Comparison of ENCODE assay signal across 12 cellular contexts in the genomic region with DNA sequence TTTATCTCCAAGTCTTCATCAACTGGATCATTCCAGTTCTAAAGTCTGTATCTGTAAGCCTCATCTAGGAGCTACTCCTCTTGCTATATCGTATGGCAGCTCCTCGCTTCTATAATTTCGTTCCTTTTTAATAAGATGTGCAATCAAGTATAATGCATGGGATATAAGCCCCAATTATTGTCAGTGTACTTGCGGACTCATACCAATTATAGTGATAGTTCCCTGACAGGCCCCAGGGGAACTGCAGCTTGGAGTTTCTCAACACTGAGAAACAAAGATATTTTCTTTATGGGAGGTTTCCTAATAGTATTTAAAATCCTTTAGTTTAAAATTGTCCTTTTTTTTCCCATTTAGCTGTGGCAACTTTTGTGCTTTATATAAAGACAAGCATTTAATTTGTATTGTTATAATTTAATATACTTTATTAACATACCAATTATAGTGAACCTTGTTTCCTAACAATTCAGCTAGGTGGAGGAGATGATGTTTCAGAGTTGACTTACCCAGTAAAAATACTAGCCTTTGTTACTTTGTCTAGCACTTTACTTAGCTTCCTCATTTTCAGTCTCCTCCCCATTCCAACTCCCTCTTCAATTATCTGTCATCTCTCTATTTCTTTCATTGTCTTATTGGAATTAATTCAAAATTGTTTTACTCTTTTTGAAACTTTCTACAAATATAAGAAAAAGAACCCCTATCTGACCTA. TPM values are rescaled to one million over a fixed set of nuclear protein-coding genes. Genes with fewer than 3 reads are reported as not detected.
DNase-seq lines count a peak whose midpoint lies in the region; ATAC-seq and TF ChIP-seq lines count a peak whose summit lies in the region.
"Had no signal": no experiment of that assay in that cellular context is flagged by ENCODE, and none has a peak within 500 bp of the region (broad histone marks: within the 10 kb centered on the region; RNA-seq: fewer than 3 reads in every experiment).

No MANE protein-coding gene starts in this region.

- H3K27me3 ChIP-seq in ACC112 (ENCODE audit: insufficient read depth, low read length) (no peaks in the 10 kb centered on the region), GM23248 (replicated peaks; ENCODE audit: insufficient read depth) (no peaks in the 10 kb centered on the region)
- H3K27me3 ChIP-seq: adrenal gland had no signal

- H3K27ac ChIP-seq in ACC112 (ENCODE audit: low read depth, low read length) (no peak overlapping the region), GM23248 (no peak overlapping the region)
- H3K27ac ChIP-seq: adrenal gland, WERI-Rb-1 had no signal

- no peaks in the 10 kb centered on the region for H3K27me3 Mint-ChIP-seq in chondrocyte (ENCODE audit: low read depth)

- DNase-seq in GM23248 (no peak), SIG-M5 (lab: John Stamatoyannopoulos, UW) (peak; percentile 40), chondrocyte (ENCODE audit: low spot score) (no peak), NCI-H1092 treated with DMSO at 0.1 percent for 48 hours (lab: John Stamatoyannopoulos, UW) (no peak), glomerular visceral epithelial cell (ENCODE audit: extremely low spot score) (no peak), Right ventricle myocardium superior (no peak), iPS-NIHi11 (ENCODE audit: low spot score) (no peak)
- DNase-seq: adrenal gland, NCI-H1694 treated with DMSO at 0.1 percent for 48 hours, WERI-Rb-1 had no signal

- peaks cover 6% of the 10 kb centered on the region for H3K4me1 Mint-ChIP-seq in chondrocyte (ENCODE audit: low read depth)

- peaks cover 6% of the 10 kb centered on the region for H3K4me1 ChIP-seq in ACC112 (ENCODE audit: control insufficient read depth, insufficient read depth, low read length, unreplicated experiment)
- H3K4me1 ChIP-seq in GM23248 (ENCODE audit: insufficient read depth), result 0 out of 2 replicates have a peak, but pooled peaks cover 5% of the 10 kb centered on the region
- H3K4me1 ChIP-seq: adrenal gland had no signal

- no peak overlapping the region for H3K4me2 ChIP-seq in GM23248 (ENCODE audit: unreplicated experiment)

- in situ Hi-C loops in GM23248 (cut with MboI), result no loop called here

- H3K36me3 Mint-ChIP-seq in chondrocyte (ENCODE audit: low read depth), result no peaks in the 10 kb centered on the region

- peak overlapping the region; percentile 68 for H2AFZ ChIP-seq in ACC112 (ENCODE audit: low read length, unreplicated experiment)
- peak overlapping the region; percentile 71 for H2AFZ ChIP-seq in GM23248

- H3K9me3 Mint-ChIP-seq in chondrocyte (ENCODE audit: low read depth), result no peaks in the 10 kb centered on the region
- H3K9me3 Mint-ChIP-seq: dendritic cell treated with granulocyte-macrophage colony-stimulating factor and Interleukin-4, amounts not matched to agents 40 ng/mL and 50 ng/mL, for 4 days had no signal

- no peaks in the 10 kb centered on the region for H3K36me3 ChIP-seq in ACC112 (ENCODE audit: insufficient read depth, low read length)
- H3K36me3 ChIP-seq in GM23248 (ENCODE audit: low read depth), result no peaks in the 10 kb centered on the region
- H3K36me3 ChIP-seq: adrenal gland, WERI-Rb-1 had no signal

- H3K4me3 Mint-ChIP-seq in chondrocyte (ENCODE audit: unreplicated experiment), result no peak overlapping the region
- H3K4me3 Mint-ChIP-seq: dendritic cell treated with granulocyte-macrophage colony-stimulating factor and Interleukin-4, amounts not matched to agents 40 ng/mL and 50 ng/mL, for 4 days had no signal

- H3K9ac ChIP-seq in GM23248, result no peak overlapping the region

- ATAC-seq in Right ventricle myocardium superior (ENCODE audit: poor library complexity), result no peak

- no peaks in the 10 kb centered on the region for H3K9me2 ChIP-seq in GM23248 (ENCODE audit: insufficient read depth)

- H3K27ac Mint-ChIP-seq in chondrocyte (ENCODE audit: unreplicated experiment), result peak overlapping the region; percentile 38
- H3K27ac Mint-ChIP-seq: dendritic cell treated with granulocyte-macrophage colony-stimulating factor and Interleukin-4, amounts not matched to agents 40 ng/mL and 50 ng/mL, for 4 days had no signal

- H3K4me3 ChIP-seq in ACC112 (ENCODE audit: low read depth, low read length), result no peak overlapping the region
- no peak overlapping the region for H3K4me3 ChIP-seq in GM23248
- H3K4me3 ChIP-seq: adrenal gland had no signal

- no peaks in the 10 kb centered on the region for H4K20me1 ChIP-seq in GM23248 (ENCODE audit: insufficient read depth)

- WGBS in GM23248 (ENCODE audit: low coverage in 1 of 2, low lambda C conversion rate in 2 of 2, missing lambda C conversion rate in 2 of 2), 2 experiments, result 97 to 99% methylated on average over 4 of the region's 4 CpGs

- no peaks in the 10 kb centered on the region for H3F3A ChIP-seq in GM23248 (ENCODE audit: insufficient read depth)

- intact Hi-C loops in Right ventricle myocardium superior (cut with DNase I), result no loop called here

- no peak for TF ChIP-seq CTCF in chondrocyte (IDR thresholded peaks at IDR 0.05)

- H3K79me2 ChIP-seq in ACC112 (ENCODE audit: control insufficient read depth, insufficient read depth, low read length, unreplicated experiment) (no peaks in the 10 kb centered on the region), GM23248 (ENCODE audit: insufficient read depth) (no peaks in the 10 kb centered on the region)

- H3K9me3 ChIP-seq in GM23248 (ENCODE audit: low read depth), result no peaks in the 10 kb centered on the region
- H3K9me3 ChIP-seq: adrenal gland had no signal

RNA-seq across cellular contexts. Expression of a gene that starts 25.3 kb away (rescaled TPM):
- total RNA-seq in GM23248 (2014; rRNA removed; shearing (Covaris generic)), result 312 and 370 TPM in 2 replicates
- 28.5 and 30.1 TPM in 2 replicates for polyA plus RNA-seq in GM23248 (2016; fragmentation: Nextera tagmentation; extraction: Ambion mirVana)
- 306 to 362 TPM (median 321 TPM) in 3 replicates for total RNA-seq in chondrocyte
- total RNA-seq in Right ventricle myocardium superior, result 193 TPM

RNA-seq across cellular contexts. Expression of a gene that starts 38.6 kb away (rescaled TPM):
- total RNA-seq in GM23248 (2014; rRNA removed; shearing (Covaris generic)), result 3.7 and 11.8 TPM in 2 replicates
- 1.4 and 2.7 TPM in 2 replicates for polyA plus RNA-seq in GM23248 (2016; fragmentation: Nextera tagmentation; extraction: Ambion mirVana)
- total RNA-seq in chondrocyte, result 0.51 to 1.2 TPM (median 0.82 TPM) in 3 replicates
- total RNA-seq in Right ventricle myocardium superior, result 0.56 TPM
